7 cellular contexts compared by ENCODE assay signal in the genomic region with DNA sequence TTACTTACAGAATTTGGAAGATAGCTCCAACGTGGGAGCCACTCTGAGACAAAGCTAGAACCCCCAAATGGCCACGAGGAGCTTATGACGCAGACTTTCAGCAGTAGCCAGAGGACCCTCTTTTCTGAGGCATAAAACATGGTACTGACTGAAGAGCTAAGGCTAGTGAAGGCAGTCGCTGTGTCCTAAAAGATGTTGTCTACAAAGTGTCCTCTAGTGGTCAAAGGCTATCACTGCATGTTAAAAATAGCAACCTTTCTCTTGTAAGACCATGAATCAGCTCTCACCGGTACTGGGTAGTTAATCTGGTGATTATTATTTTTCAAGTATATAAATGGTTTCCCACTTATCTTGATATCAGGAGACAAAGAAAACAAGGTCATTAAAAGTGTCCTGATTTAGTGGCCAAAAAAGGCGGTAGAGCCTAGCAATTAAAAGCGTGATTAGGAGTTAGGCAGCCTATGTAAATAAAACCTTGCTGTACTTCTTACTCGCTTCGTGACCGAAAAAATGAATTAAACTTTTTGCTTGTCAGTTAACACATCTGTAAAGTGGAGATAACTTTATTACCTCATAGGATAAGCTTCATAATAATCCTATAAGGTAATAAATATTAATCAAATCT. TPM values are rescaled to one million over a fixed set of nuclear protein-coding genes. Genes with fewer than 3 reads are reported as not detected.
DNase-seq lines count a peak whose midpoint lies in the region; ATAC-seq and TF ChIP-seq lines count a peak whose summit lies in the region.

No MANE protein-coding gene starts in this region.

- no peaks in the 10 kb centered on the region for H3K79me2 ChIP-seq in mammary epithelial cell (ENCODE audit: insufficient read depth, low read length)

- DNase-seq in GM10266 (ENCODE audit: extremely low spot score), result peak; percentile 57
- DNase-seq in HS-27A (ENCODE audit: low read depth), result peak; percentile 57
- DNase-seq in NCI-H82 treated with DMSO at 0.1 percent for 48 hours (lab: John Stamatoyannopoulos, UW; ENCODE audit: unreplicated experiment), result peak; percentile 85
- peak; percentile 64 for DNase-seq in mammary epithelial cell
- DNase-seq in left kidney (ENCODE audit: low read depth, low spot score), result peak; percentile 83
- no peak for DNase-seq in uterus

- H3K27ac ChIP-seq in mammary epithelial cell (ENCODE audit: insufficient read depth, low read depth, low read length) (no peak overlapping the region), uterus (peak overlapping the region in 1 of 2 donors; percentile 48)

- dilution Hi-C loops in mammary epithelial cell (cut with HindIII; ENCODE audit: low sequenced_read_pairs), result no loop called here

- CTCF ChIA-PET in mammary epithelial cell (lab: Charles Lee; ENCODE audit: low non-redundant PET), result interaction anchor here (0.6 to 0.8 kb wide), 4 partner anchors 9 to 454 kb away, joined by 3 to 11 read pairs (median 4); no protein-coding TSS in a partner anchor

- 42% methylated on average over 10 of the region's 10 CpGs for WGBS in mammary epithelial cell (ENCODE audit: low coverage, missing lambda C conversion rate)

- peak; percentile 72 for TF ChIP-seq CTCF in GM10266 (IDR thresholded peaks at IDR 0.05; ENCODE audit: control insufficient read depth, insufficient read depth, low read depth, missing control alignments)
- peak; percentile 91 to 97 for TF ChIP-seq CTCF in mammary epithelial cell (conservative IDR thresholded peaks at IDR 0.05 in 1 of 2, IDR thresholded peaks at IDR 0.05 in 1 of 2; ENCODE audit: extremely low read depth in 1 of 2, insufficient read depth in 1 of 2, low read depth in 1 of 2, low read length in 2 of 2)
- TF ChIP-seq CTCF in uterus (IDR thresholded peaks at IDR 0.05), result peak; percentile 54 to 73 (median 59)

- no peaks in the 10 kb centered on the region for H3K36me3 ChIP-seq in mammary epithelial cell (ENCODE audit: insufficient read depth, low read length)
- no peaks in the 10 kb centered on the region for H3K36me3 ChIP-seq in uterus

- H3K4me1 ChIP-seq in mammary epithelial cell (ENCODE audit: insufficient read depth, low read length) (no peaks in the 10 kb centered on the region), uterus (no peaks in the 10 kb centered on the region)

- H3K4me3 ChIP-seq in mammary epithelial cell (replicated peaks in 1 of 3; ENCODE audit: insufficient read depth in 1 of 3, low read depth in 2 of 3, low read length in 3 of 3) (no peak overlapping the region), uterus (no peak overlapping the region)

- intact Hi-C loops in mammary epithelial cell (cut with micrococcal nuclease) (loop anchor here (1.0 to 5.0 kb wide), 2 partner anchors 175 to 660 kb away; no protein-coding TSS in a partner anchor), uterus (cut with DNase I; ENCODE audit: low total_unique reads) (no loop called here)

- no peak overlapping the region for H3K9ac ChIP-seq in mammary epithelial cell (ENCODE audit: insufficient read depth, low read length)

- ATAC-seq in GM21619 (IDR thresholded peaks at IDR 0.05; ENCODE audit: unreplicated experiment), result peak; percentile 95

- H3K9me3 ChIP-seq in mammary epithelial cell (replicated peaks; ENCODE audit: insufficient read depth, low read length) (no peaks in the 10 kb centered on the region), uterus (no peaks in the 10 kb centered on the region)

- TF ChIP-seq POLR2A in uterus (IDR thresholded peaks at IDR 0.05), result no peak

- no peaks in the 10 kb centered on the region for H4K20me1 ChIP-seq in mammary epithelial cell (ENCODE audit: insufficient read depth, low read length)

- no TSS peak for BruUV-seq in mammary epithelial cell (replicated peaks; lab: Mats Ljungman, UMichigan)

- no peak overlapping the region for H2AFZ ChIP-seq in mammary epithelial cell (ENCODE audit: low read depth, low read length)

- no peak overlapping the region for H3K4me2 ChIP-seq in mammary epithelial cell (ENCODE audit: insufficient read depth, low read depth, low read length)

- in situ Hi-C loops in mammary epithelial cell (cut with MboI; ENCODE audit: low sequenced_read_pairs in 2 of 2), result no loop called here

- no peaks in the 10 kb centered on the region for H3K27me3 ChIP-seq in mammary epithelial cell (ENCODE audit: insufficient read depth, low read length)
- no peaks in the 10 kb centered on the region for H3K27me3 ChIP-seq in uterus

RNA-seq across cellular contexts. Expression of gene LGR5, which starts 47.0 kb away (rescaled TPM):
- under 1 TPM in 1 of 2 donors, not detected in 1; 0.33 TPM for total RNA-seq in mammary epithelial cell
- not detected for polyA plus RNA-seq in mammary epithelial cell
- 4.9 TPM for polyA minus RNA-seq in mammary epithelial cell
- 10 to 100 TPM in 1 of 4 donors, under 1 TPM in 3; under 0.01 to 34.5 (median 0.43) TPM for total RNA-seq in uterus

Comparison
In these comparisons a context has a peak if more than half of its experiments do, and no peak if none do; other contexts are left out.
1. DNase-seq: peak in GM10266 (single experiment), HS-27A (single experiment), NCI-H82 treated with DMSO at 0.1 percent for 48 hours (single experiment), mammary epithelial cell (single experiment) and left kidney (single experiment); none in uterus (0 of 2).
2. Peak in every context shown above with its lines, with median percentiles within 50 percentile points of each other: CTCF ChIP-seq.